ENCODE assay signal across 8 cellular contexts in genomic region chr1:225746361-225747179, GRCh38. TPM values are rescaled to one million over a fixed set of nuclear protein-coding genes. Genes with fewer than 3 reads are reported as not detected.
DNase-seq lines count a peak whose midpoint lies in the region; ATAC-seq and TF ChIP-seq lines count a peak whose summit lies in the region.

No MANE protein-coding gene starts in this region.

- no peaks in the 10 kb centered on the region for H3K79me2 ChIP-seq in smooth muscle cell (ENCODE audit: low read depth)

- 35% methylated on average over 18 of the region's 18 CpGs for WGBS in smooth muscle cell (ENCODE audit: low lambda C conversion rate)

- no peaks in the 10 kb centered on the region for H3K9me3 ChIP-seq in smooth muscle cell (replicated peaks; ENCODE audit: low read depth)

- peaks cover 5% of the 10 kb centered on the region for H3K4me1 ChIP-seq in smooth muscle cell (ENCODE audit: low read depth)

- H3K27me3 ChIP-seq in smooth muscle cell (ENCODE audit: low read depth) = no peaks in the 10 kb centered on the region

- H2AFZ ChIP-seq in smooth muscle cell (ENCODE audit: low read depth) = peak overlapping the region; percentile 93

- H3K9ac ChIP-seq in smooth muscle cell (ENCODE audit: low read depth) = peak overlapping the region; percentile 82

- H3K9me3 Mint-ChIP-seq in brain = peaks cover 0 to 15% (median 0%) of the 10 kb centered on the region in 5 experiments

- no peaks in the 10 kb centered on the region for H3K36me3 ChIP-seq in smooth muscle cell (ENCODE audit: low read depth)

- peak overlapping the region; percentile 84 for H3K4me2 ChIP-seq in smooth muscle cell

- TF ChIP-seq CTCF in brain (conservative IDR thresholded peaks at IDR 0.05) (no peak), smooth muscle cell (IDR thresholded peaks at IDR 0.05; ENCODE audit: borderline replicate concordance, insufficient read depth, poor library complexity, severe bottlenecking) (no peak)

- H3K4me1 Mint-ChIP-seq in brain = peaks cover 60% of the 10 kb centered on the region

- DNase-seq in DMS153 (lab: John Stamatoyannopoulos, UW) = peak; percentile 86
- peak; percentile 72 for DNase-seq in NCI-H146 treated with DMSO at 0.1 percent for 48 hours (lab: John Stamatoyannopoulos, UW; ENCODE audit: unreplicated experiment)
- peak; percentile 92 for DNase-seq in iris pigment epithelial cell (ENCODE audit: low read depth)
- no peak for DNase-seq in smooth muscle cell (lab: John Stamatoyannopoulos, UW; ENCODE audit: unreplicated experiment)

- peaks cover 8% of the 10 kb centered on the region for H3K27me3 Mint-ChIP-seq in brain

- ATAC-seq in HG03442 (IDR thresholded peaks at IDR 0.05; ENCODE audit: unreplicated experiment) (no peak), GM21825 (IDR thresholded peaks at IDR 0.05; ENCODE audit: unreplicated experiment) (no peak), HG03520 (IDR thresholded peaks at IDR 0.05; ENCODE audit: unreplicated experiment) (no peak)

- H3K27ac ChIP-seq in smooth muscle cell (ENCODE audit: low read depth) = peak overlapping the region; percentile 88

- peak overlapping the region; percentile 80 to 97 (median 93) for H3K27ac Mint-ChIP-seq in brain

- no peaks in the 10 kb centered on the region for H4K20me1 ChIP-seq in smooth muscle cell (ENCODE audit: low read depth)

- H3K4me3 ChIP-seq in smooth muscle cell = peak overlapping the region; percentile 55

- peak overlapping the region; percentile 46 to 75 (median 67) for H3K4me3 Mint-ChIP-seq in brain

- no peaks in the 10 kb centered on the region for H3F3A ChIP-seq in smooth muscle cell (ENCODE audit: low read depth)

- H3K36me3 Mint-ChIP-seq in brain = no peaks in the 10 kb centered on the region

RNA-seq across cellular contexts. Expression of gene SRP9, which starts 31.1 kb away (rescaled TPM):
- 251 TPM for polyA plus RNA-seq in brain (ENCODE audit: insufficient read depth, low read depth, low replicate concordance)
- 394 and 449 TPM in 2 replicates for total RNA-seq in smooth muscle cell
- polyA plus RNA-seq in smooth muscle cell = 301 TPM in 2 replicates
